ENCODE assay signal across 36 cellular contexts in genomic region chr6:170421921-170422320, GRCh38.
"Had no signal": no experiment of that assay in that cellular context is flagged by ENCODE, and none has a peak within 500 bp of the region (broad histone marks: within the 10 kb centered on the region; RNA-seq: fewer than 3 reads in every experiment).

No MANE protein-coding gene starts in this region.

- H3K27ac ChIP-seq: brain microvascular endothelial cell, PC-9, RWPE1, WERI-Rb-1 had no signal

- H3K9me3 ChIP-seq: MG63 had no signal

- ATAC-seq: activated CD8-positive, alpha-beta T cell treated with anti-CD3 and anti-CD28 coated beads for 36 hours; activated T-cell treated with anti-CD3 and anti-CD28 coated beads, Interleukin-2, amount 50 U/mL, for 72 hours; activated T-helper 17 cell treated with anti-CD3 and anti-CD28 coated beads, Interleukin-2, amount 50 U/mL, for 72 hours; Right ventricle myocardium inferior; SK-N-SH treated with all-trans-retinoic acid at 6 μM for 48 hours had no signal

- H3K4me3 ChIP-seq: MG63, PC-9 had no signal

- DNase-seq: activated CD4-positive, alpha-beta T cell treated with anti-CD3 and anti-CD28 coated beads for 1 hour; activated CD4-positive, alpha-beta T cell treated with anti-CD3 and anti-CD28 coated beads, Interleukin-2, amount 10 ng/mL, durations not matched to agents 24 days and 14 days; activated CD4-positive, alpha-beta T cell treated with anti-CD3 and anti-CD28 coated beads, Interleukin-2, amount 50 U/mL, for 4 hours; activated CD4-positive, CD25-positive, alpha-beta regulatory T cell; activated CD8-positive, alpha-beta T cell treated with anti-CD3 and anti-CD28 coated beads for 36 hours; activated effector memory CD4-positive, alpha-beta T cell treated with anti-CD3 and anti-CD28 coated beads, Interleukin-2, amount 50 U/mL, for 16 hours; activated naive CD4-positive, alpha-beta T cell treated with anti-CD3 and anti-CD28 coated beads, Interleukin-2, amount 50 U/mL, for 16 hours; activated naive CD8-positive, alpha-beta T cell treated with anti-CD3 and anti-CD28 coated beads for 36 hours; activated T-cell treated with anti-CD3 and anti-CD28 coated beads, Interleukin-2, amount 50 U/mL, for 1 hour; activated T-cell treated with anti-CD3 and anti-CD28 coated beads, Interleukin-2, amount 50 U/mL, for 72 hours; amniotic stem cell; aorta; brain microvascular endothelial cell; central memory CD4-positive, alpha-beta T cell; Kasumi-1; KG1; MG63; NCI-H1048; NCI-H1105 treated with DMSO at 0.1 percent for 48 hours; NCI-H1436; NCI-H1694; NCI-H1930; NCI-H2081 treated with DMSO at 0.1 percent for 48 hours; NCI-H226; NCI-H446 treated with DMSO at 0.1 percent for 48 hours; NCI-H524; PC-9; SIG-M5; T-helper 1 cell; T-helper 2 cell; T-helper 9 cell; WERI-Rb-1 had no signal

- H3K36me3 ChIP-seq: brain microvascular endothelial cell, MG63, WERI-Rb-1 had no signal

- H3K27me3 ChIP-seq: brain microvascular endothelial cell, MG63 had no signal

- H2AFZ ChIP-seq: PC-9 had no signal

- H3K4me2 ChIP-seq: PC-9 had no signal
